In genomic region chr20:25089096-25089495, GRCh38 we compare ENCODE assay signal across 28 cellular contexts. TPM values are rescaled to one million over a fixed set of nuclear protein-coding genes. Genes with fewer than 3 reads are reported as not detected.
"Had no signal": no experiment of that assay in that cellular context is flagged by ENCODE, and none has a peak within 500 bp of the region (broad histone marks: within the 10 kb centered on the region; RNA-seq: fewer than 3 reads in every experiment).

No MANE protein-coding gene starts in this region.

- H3K4me3 Mint-ChIP-seq: dendritic cell treated with granulocyte-macrophage colony-stimulating factor and Interleukin-4, amounts not matched to agents 40 ng/mL and 50 ng/mL, for 4 days; effector memory CD8-positive, alpha-beta T cell; memory B cell; mesothelial cell of epicardium; natural killer cell treated with Interleukin-12 subunit alpha and Interleukin-12 subunit beta and Interleukin-15 and Interleukin-18, amount 100 ng/mL, for 72 hours; neural progenitor cell; stimulated activated naive B cell treated with anti-CD40 and anti-IgM and Interleukin-4, amounts not matched to agents 10 μg/mL and 1 μg/mL and 100 μg/mL, for 72 hours; stimulated activated naive CD8-positive, alpha-beta T cell treated with anti-CD3 and anti-CD28 coated beads, Interleukin-15, amount 100 ng/mL, for 72 hours had no signal

- H3K9me3 ChIP-seq: esophagus squamous epithelium, left ventricle myocardium inferior, lower lobe of right lung, pancreas, prostate gland, right atrium auricular region, sigmoid colon, testis, tibial nerve had no signal

- H2AFZ ChIP-seq: neural progenitor cell had no signal

- DNase-seq: effector memory CD8-positive, alpha-beta T cell; esophagus squamous epithelium; foreskin fibroblast; immature natural killer cell; left cardiac atrium; left ventricle myocardium inferior; lower lobe of right lung; occipital lobe; pancreas; sigmoid colon; stimulated activated CD4-positive, alpha-beta T cell treated with anti-CD3 and anti-CD28 coated beads, Interleukin-4, amount 100 ng/mL, for 4 hours; stimulated activated naive B cell treated with anti-CD40 and anti-IgM and Interleukin-4, amounts not matched to agents 10 μg/mL and 1 μg/mL and 100 μg/mL, for 72 hours; stimulated activated naive CD8-positive, alpha-beta T cell treated with anti-CD3 and anti-CD28 coated beads, Interleukin-15, amount 100 ng/mL, for 72 hours; testis had no signal

- H3K4me1 Mint-ChIP-seq: mesothelial cell of epicardium had no signal

- H3K27me3 ChIP-seq: testis had no signal

- H3K9me3 Mint-ChIP-seq: dendritic cell treated with granulocyte-macrophage colony-stimulating factor and Interleukin-4, amounts not matched to agents 40 ng/mL and 50 ng/mL, for 4 days; effector memory CD8-positive, alpha-beta T cell; immature natural killer cell; memory B cell; mesothelial cell of epicardium; natural killer cell treated with Interleukin-12 subunit alpha and Interleukin-12 subunit beta and Interleukin-15 and Interleukin-18, amount 100 ng/mL, for 72 hours; stimulated activated naive B cell treated with anti-CD40 and anti-IgM and Interleukin-4, amounts not matched to agents 10 μg/mL and 1 μg/mL and 100 μg/mL, for 72 hours; stimulated activated naive CD8-positive, alpha-beta T cell treated with anti-CD3 and anti-CD28 coated beads, Interleukin-15, amount 100 ng/mL, for 72 hours had no signal

- H3K36me3 Mint-ChIP-seq: memory B cell; natural killer cell treated with Interleukin-12 subunit alpha and Interleukin-12 subunit beta and Interleukin-15 and Interleukin-18, amount 100 ng/mL, for 72 hours; neural progenitor cell; stimulated activated naive B cell treated with anti-CD40 and anti-IgM and Interleukin-4, amounts not matched to agents 10 μg/mL and 1 μg/mL and 100 μg/mL, for 72 hours had no signal

- H3K4me2 ChIP-seq: neural progenitor cell had no signal

- H3K27ac Mint-ChIP-seq: dendritic cell treated with granulocyte-macrophage colony-stimulating factor and Interleukin-4, amounts not matched to agents 40 ng/mL and 50 ng/mL, for 4 days; effector memory CD8-positive, alpha-beta T cell; immature natural killer cell; memory B cell; mesothelial cell of epicardium; natural killer cell treated with Interleukin-12 subunit alpha and Interleukin-12 subunit beta and Interleukin-15 and Interleukin-18, amount 100 ng/mL, for 72 hours; neural progenitor cell; stimulated activated naive B cell treated with anti-CD40 and anti-IgM and Interleukin-4, amounts not matched to agents 10 μg/mL and 1 μg/mL and 100 μg/mL, for 72 hours had no signal

- H3K4me3 ChIP-seq: esophagus squamous epithelium, left ventricle myocardium inferior, lower lobe of right lung, neural progenitor cell, pancreas, prostate gland, right atrium auricular region, sigmoid colon, skin epidermis, testis, tibial nerve had no signal

- ATAC-seq: effector memory CD8-positive, alpha-beta T cell; left cardiac atrium; lower lobe of right lung; natural killer cell treated with Interleukin-12 subunit alpha and Interleukin-12 subunit beta and Interleukin-15 and Interleukin-18, amount 100 ng/mL, for 72 hours; pancreas; stimulated activated naive B cell treated with anti-CD40 and anti-IgM and Interleukin-4, amounts not matched to agents 10 μg/mL and 1 μg/mL and 100 μg/mL, for 72 hours; stimulated activated naive CD8-positive, alpha-beta T cell treated with anti-CD3 and anti-CD28 coated beads, Interleukin-15, amount 100 ng/mL, for 72 hours had no signal

- H3K27ac ChIP-seq: epithelial cell of prostate, esophagus squamous epithelium, left ventricle myocardium inferior, lower lobe of right lung, neural progenitor cell, pancreas, prostate gland, right atrium auricular region, sigmoid colon, skin epidermis, testis, tibial nerve had no signal

- H3K36me3 ChIP-seq: esophagus squamous epithelium, left ventricle myocardium inferior, lower lobe of right lung, neural progenitor cell, pancreas, prostate gland, right atrium auricular region, sigmoid colon, tibial nerve had no signal

- H3K9ac ChIP-seq: neural progenitor cell had no signal

RNA-seq across cellular contexts. Expression of gene VSX1, which starts 7.2 kb away (rescaled TPM):
- total RNA-seq: esophagus squamous epithelium; lower lobe of right lung; mesothelial cell of epicardium; mucosa of gallbladder; myocyte; natural killer cell treated with Interleukin-12 subunit alpha and Interleukin-12 subunit beta and Interleukin-15 and Interleukin-18, amount 100 ng/mL, for 72 hours; occipital lobe; prostate gland; right atrium auricular region; sigmoid colon; subcutaneous adipose tissue; tibial nerve; ureter had no signal
